9 cellular contexts compared by ENCODE assay signal in genomic region chr4:153530284-153530995, GRCh38.
A peak's percentile ranks its signal among the peaks of the same experiment; 100 is the strongest.
DNase-seq lines count a peak whose midpoint lies in the region; ATAC-seq and TF ChIP-seq lines count a peak whose summit lies in the region.
"Had no signal": no experiment of that assay in that cellular context is flagged by ENCODE, and none has a peak within 500 bp of the region (broad histone marks: within the 10 kb centered on the region; RNA-seq: fewer than 3 reads in every experiment).

No MANE protein-coding gene starts in this region.

- H3K27ac ChIP-seq in OCI-LY7 (ENCODE audit: low read depth, low read length, poor library complexity, severe bottlenecking): peak overlapping the region; percentile 49
- H3K27ac ChIP-seq in PC-9: no peak overlapping the region

- peaks cover 60% of the 10 kb centered on the region for H3K4me1 Mint-ChIP-seq in activated T-helper 1 cell treated with anti-CD3 and anti-CD28 coated beads, Interleukin-12 subunit alpha, Interleukin-12 subunit beta, Interleukin-2, Interleukin-4 antibody, amounts not matched to agents 30 ng/mL and 10 ng/mL and 1 ng/mL, durations not matched to agents 14 hours and 24 hours and 36 hours (ENCODE audit: low read depth)
- H3K4me1 Mint-ChIP-seq in Caco-2 (ENCODE audit: low read depth, unreplicated experiment): peaks cover 12% of the 10 kb centered on the region

- H3K4me1 ChIP-seq in OCI-LY7 (ENCODE audit: insufficient read depth, low read length, poor library complexity, severe bottlenecking) (peaks cover 79% of the 10 kb centered on the region), Caco-2 (no peaks in the 10 kb centered on the region), PC-9 (replicated peaks; ENCODE audit: insufficient read depth) (no peaks in the 10 kb centered on the region)

- BruUV-seq in OCI-LY7 (replicated peaks; lab: Mats Ljungman, UMichigan) (no TSS peak), Caco-2 (replicated peaks; lab: Mats Ljungman, UMichigan) (no TSS peak), PC-9 (replicated peaks; lab: Mats Ljungman, UMichigan) (no TSS peak)

- H3K9me2 ChIP-seq in OCI-LY7 (ENCODE audit: insufficient read depth, low read length) (no peaks in the 10 kb centered on the region), PC-9 (ENCODE audit: insufficient read depth) (no peaks in the 10 kb centered on the region)

- peaks cover 100% of the 10 kb centered on the region for H3K79me2 ChIP-seq in OCI-LY7 (ENCODE audit: insufficient read depth, low read depth, low read length)
- no peaks in the 10 kb centered on the region for H3K79me2 ChIP-seq in PC-9 (ENCODE audit: low read depth)

- H3K4me3 Mint-ChIP-seq in activated T-helper 1 cell treated with anti-CD3 and anti-CD28 coated beads, Interleukin-12 subunit alpha, Interleukin-12 subunit beta, Interleukin-2, Interleukin-4 antibody, amounts not matched to agents 30 ng/mL and 10 ng/mL and 1 ng/mL, durations not matched to agents 14 hours and 24 hours and 36 hours: peak overlapping the region; percentile 71
- H3K4me3 Mint-ChIP-seq in Caco-2 (ENCODE audit: unreplicated experiment): no peak overlapping the region

- peak; percentile 33 for ATAC-seq in left ventricle myocardium superior

- H3K27me3 Mint-ChIP-seq in activated T-helper 1 cell treated with anti-CD3 and anti-CD28 coated beads, Interleukin-12 subunit alpha, Interleukin-12 subunit beta, Interleukin-2, Interleukin-4 antibody, amounts not matched to agents 30 ng/mL and 10 ng/mL and 1 ng/mL, durations not matched to agents 14 hours and 24 hours and 36 hours (ENCODE audit: insufficient read depth): no peaks in the 10 kb centered on the region
- H3K27me3 Mint-ChIP-seq in Caco-2 (ENCODE audit: insufficient read depth, unreplicated experiment): no peaks in the 10 kb centered on the region

- DNase-seq in OCI-LY7 (ENCODE audit: low spot score) (no peak), left ventricle myocardium superior (no peak), Caco-2 (no peak), PC-9 (no peak), DMS153 treated with DMSO at 0.1 percent for 48 hours (lab: John Stamatoyannopoulos, UW; ENCODE audit: unreplicated experiment) (no peak)
- no peak for DNase-seq in activated T-helper 1 cell treated with anti-CD3 and anti-CD28 coated beads, Interleukin-12 subunit alpha, Interleukin-12 subunit beta, Interleukin-2, Interleukin-4 antibody, amounts not matched to agents 30 ng/mL and 10 ng/mL and 1 ng/mL, durations not matched to agents 14 hours and 24 hours and 36 hours (ENCODE audit: low spot score)
- DNase-seq in stimulated activated naive CD4-positive, alpha-beta T cell (lab: John Stamatoyannopoulos, UW): peak in 4 of 6 experiments; percentile 13 to 24 (median 15)
- no peak for DNase-seq in effector CD8-positive, alpha-beta T cell (lab: John Stamatoyannopoulos, UW)
- DNase-seq: substantia nigra had no signal

- H3K36me3 ChIP-seq in OCI-LY7 (ENCODE audit: insufficient read depth, low read length) (peaks cover 98% of the 10 kb centered on the region), Caco-2 (ENCODE audit: control insufficient read depth, insufficient read depth, low read length) (no peaks in the 10 kb centered on the region), PC-9 (ENCODE audit: low read depth) (no peaks in the 10 kb centered on the region)

- H3K4me2 ChIP-seq in OCI-LY7 (ENCODE audit: low read length) (peak overlapping the region; percentile 64), PC-9 (no peak overlapping the region)

- TF ChIP-seq CTCF in OCI-LY7 (conservative IDR thresholded peaks at IDR 0.05; ENCODE audit: low read length): no peak
- TF ChIP-seq CTCF in Caco-2 (IDR thresholded peaks at IDR 0.05; ENCODE audit: insufficient read depth in 1 of 2, low read depth in 1 of 2, low read length in 1 of 2, severe bottlenecking in 1 of 2, unreplicated experiment in 1 of 2): no peak
- no peak for TF ChIP-seq CTCF in PC-9 (conservative IDR thresholded peaks at IDR 0.05)

- CTCF ChIA-PET in OCI-LY7 (lab: Charles Lee; ENCODE audit: unreplicated experiment): interaction anchor here (0.7 kb wide), 1 partner anchor 11 kb away, joined by 3 read pairs; no protein-coding TSS in a partner anchor
- CTCF ChIA-PET in Caco-2 (lab: Charles Lee): interaction anchor here (1.0 kb wide), 2 partner anchors 18 to 43 kb away, joined by 3 to 4 read pairs; no protein-coding TSS in a partner anchor
- CTCF ChIA-PET in PC-9 (lab: Charles Lee): no interaction called here

- H3K9me3 Mint-ChIP-seq in activated T-helper 1 cell treated with anti-CD3 and anti-CD28 coated beads, Interleukin-12 subunit alpha, Interleukin-12 subunit beta, Interleukin-2, Interleukin-4 antibody, amounts not matched to agents 30 ng/mL and 10 ng/mL and 1 ng/mL, durations not matched to agents 14 hours and 24 hours and 36 hours: no peaks in the 10 kb centered on the region
- no peaks in the 10 kb centered on the region for H3K9me3 Mint-ChIP-seq in Caco-2 (ENCODE audit: unreplicated experiment)

- H3K4me3 ChIP-seq in OCI-LY7 (ENCODE audit: low read depth, low read length, poor library complexity, severe bottlenecking): no peak overlapping the region
- no peak overlapping the region for H3K4me3 ChIP-seq in Caco-2 (ENCODE audit: low read depth, low read length)
- no peak overlapping the region for H3K4me3 ChIP-seq in PC-9

- POLR2A ChIA-PET in OCI-LY7 (lab: Charles Lee): interaction anchor here (0.6 to 1.7 kb wide), 11 partner anchors 11 to 185 kb away, joined by 3 to 5 read pairs (median 3); no protein-coding TSS in a partner anchor
- POLR2A ChIA-PET in Caco-2 (lab: Charles Lee): no interaction called here
- POLR2A ChIA-PET in PC-9 (lab: Charles Lee; ENCODE audit: unreplicated experiment): no interaction called here

- H3F3A ChIP-seq in PC-9 (ENCODE audit: insufficient read depth, low read depth): no peaks in the 10 kb centered on the region

- no peaks in the 10 kb centered on the region for H3K9me3 ChIP-seq in OCI-LY7 (ENCODE audit: low read length)
- no peaks in the 10 kb centered on the region for H3K9me3 ChIP-seq in Caco-2
- no peaks in the 10 kb centered on the region for H3K9me3 ChIP-seq in PC-9 (ENCODE audit: insufficient read depth, low read depth)

- H3K27me3 ChIP-seq in Caco-2 (replicated peaks; ENCODE audit: control insufficient read depth, insufficient read depth, low read length): no peaks in the 10 kb centered on the region
- no peaks in the 10 kb centered on the region for H3K27me3 ChIP-seq in PC-9 (ENCODE audit: insufficient read depth, low read depth)

- H3K36me3 Mint-ChIP-seq in activated T-helper 1 cell treated with anti-CD3 and anti-CD28 coated beads, Interleukin-12 subunit alpha, Interleukin-12 subunit beta, Interleukin-2, Interleukin-4 antibody, amounts not matched to agents 30 ng/mL and 10 ng/mL and 1 ng/mL, durations not matched to agents 14 hours and 24 hours and 36 hours (ENCODE audit: low read depth): peaks cover 10% of the 10 kb centered on the region
- H3K36me3 Mint-ChIP-seq in Caco-2 (ENCODE audit: insufficient read depth, unreplicated experiment): peaks cover 10% of the 10 kb centered on the region

- H2AFZ ChIP-seq in OCI-LY7 (ENCODE audit: low read length): no peak overlapping the region
- no peak overlapping the region for H2AFZ ChIP-seq in PC-9

- H3K27ac Mint-ChIP-seq in activated T-helper 1 cell treated with anti-CD3 and anti-CD28 coated beads, Interleukin-12 subunit alpha, Interleukin-12 subunit beta, Interleukin-2, Interleukin-4 antibody, amounts not matched to agents 30 ng/mL and 10 ng/mL and 1 ng/mL, durations not matched to agents 14 hours and 24 hours and 36 hours: peak overlapping the region; percentile 93
- H3K27ac Mint-ChIP-seq in Caco-2 (ENCODE audit: unreplicated experiment): no peak overlapping the region

- intact Hi-C loops in OCI-LY7 (cut with micrococcal nuclease; ENCODE audit: unreplicated experiment): no loop called here
- intact Hi-C loops in activated T-helper 1 cell treated with anti-CD3 and anti-CD28 coated beads, Interleukin-12 subunit alpha, Interleukin-12 subunit beta, Interleukin-2, Interleukin-4 antibody, amounts not matched to agents 30 ng/mL and 10 ng/mL and 1 ng/mL, durations not matched to agents 14 hours and 24 hours and 36 hours (cut with micrococcal nuclease): loop anchor here (1.0 kb wide), 1 partner anchor 8 kb away; no protein-coding TSS in a partner anchor
- intact Hi-C loops in left ventricle myocardium superior (cut with micrococcal nuclease): no loop called here
- intact Hi-C loops in Caco-2 (cut with micrococcal nuclease; ENCODE audit: unreplicated experiment): no loop called here
- intact Hi-C loops in PC-9 (cut with micrococcal nuclease; ENCODE audit: unreplicated experiment): no loop called here

- H4K20me1 ChIP-seq in OCI-LY7 (ENCODE audit: insufficient read depth, low read length) (peaks cover 56% of the 10 kb centered on the region; the same call in 1 of the 2 replicates), PC-9 (ENCODE audit: insufficient read depth) (no peaks in the 10 kb centered on the region)

Comparison
In these comparisons a context has a peak if more than half of its experiments do, and no peak if none do; other contexts are left out.
1. DNase-seq: peak in stimulated activated naive CD4-positive, alpha-beta T cell (4 of 6); none in OCI-LY7 (single experiment), activated T-helper 1 cell treated with anti-CD3 and anti-CD28 coated beads, Interleukin-12 subunit alpha, Interleukin-12 subunit beta, Interleukin-2, Interleukin-4 antibody, amounts not matched to agents 30 ng/mL and 10 ng/mL and 1 ng/mL, durations not matched to agents 14 hours and 24 hours and 36 hours (single experiment), left ventricle myocardium superior (single experiment), Caco-2 (0 of 2), effector CD8-positive, alpha-beta T cell (single experiment), PC-9 (0 of 2) and DMS153 treated with DMSO at 0.1 percent for 48 hours (single experiment).